Comparison of ENCODE assay signal across 25 cellular contexts in genomic region chr9:88540364-88540763, GRCh38. TPM values are rescaled to one million over a fixed set of nuclear protein-coding genes. Genes with fewer than 3 reads are reported as not detected.
"Had no signal": no experiment of that assay in that cellular context is flagged by ENCODE, and none has a peak within 500 bp of the region (broad histone marks: within the 10 kb centered on the region; RNA-seq: fewer than 3 reads in every experiment).

No MANE protein-coding gene starts in this region.

- H3K36me3 ChIP-seq: Peyer's patch, SJCRH30 had no signal

- H3K9me3 ChIP-seq: Peyer's patch, SJCRH30 had no signal

- H3K27me3 ChIP-seq: SJCRH30 had no signal

- DNase-seq: IMR-90; Karpas-422; KG1; MM.1S; NCI-H1092 treated with DMSO at 0.1 percent for 48 hours; NCI-H1436; NCI-H187; NCI-H2029; NCI-H2081 treated with DMSO at 0.1 percent for 48 hours; NCI-H2171; NCI-H226; NCI-H446; NCI-H510A; NCI-H524 treated with DMSO at 0.1 percent for 48 hours; NCI-H69; NCI-H774; NK-92 treated with Interleukin-12 subunit alpha and Interleukin-12 subunit beta, amount 100 ng/mL, for 24 hours; OCI-M1; PC-9; Peyer's patch; SHP77 treated with DMSO at 0.1 percent for 48 hours; SJCRH30 had no signal

- H3K4me1 ChIP-seq: SJCRH30 had no signal

- H3K27ac ChIP-seq: PC-9, Peyer's patch, SJCRH30 had no signal

- ATAC-seq: HepG2, Right ventricle myocardium inferior, SK-N-SH treated with all-trans-retinoic acid at 6 μM for 48 hours had no signal

- H2AFZ ChIP-seq: PC-9 had no signal

- H3K4me3 ChIP-seq: PC-9, Peyer's patch, SJCRH30 had no signal

- H3K4me2 ChIP-seq: PC-9 had no signal

- FAIRE-seq: HepG2 had no signal

RNA-seq across cellular contexts. Expression of gene NXNL2, which starts 5.4 kb away (rescaled TPM):
- total RNA-seq: HepG2, Peyer's patch, Right ventricle myocardium inferior, SJCRH30 had no signal
- polyA plus RNA-seq: HepG2 had no signal
